In genomic region chr2:231714639-231715498, GRCh38 we compare ENCODE assay signal across 8 cellular contexts. TPM values are rescaled to one million over a fixed set of nuclear protein-coding genes. Genes with fewer than 3 reads are reported as not detected.
DNase-seq lines count a peak whose midpoint lies in the region; ATAC-seq, FAIRE-seq and TF ChIP-seq lines count a peak whose summit lies in the region.

No MANE protein-coding gene starts in this region.

- H3K36me3 ChIP-seq in right lobe of liver: peaks cover 0 to 11% (median 4%) of the 10 kb centered on the region in 4 donors

- TF ChIP-seq CTCF in A549 (IDR thresholded peaks at IDR 0.05) (peak; percentile 92), GM13976 (IDR thresholded peaks at IDR 0.05; ENCODE audit: borderline replicate concordance, control extremely low read depth, extremely low read depth, insufficient read depth, missing control alignments) (peak; percentile 77), right lobe of liver (IDR thresholded peaks at IDR 0.05) (peak; percentile 85 to 95 (median 88))

- 68% methylated on average over 16 of the region's 17 CpGs for WGBS in A549 (ENCODE audit: missing lambda C conversion rate)
- WGBS in right lobe of liver (ENCODE audit: insufficient coverage, low coverage, low lambda C conversion rate, missing lambda C conversion rate): 0% methylated on average over 3 of the region's 17 CpGs

- H3K4me1 ChIP-seq in A549: peaks cover 55% of the 10 kb centered on the region
- peaks cover 0 to 20% (median 10%) of the 10 kb centered on the region in 4 donors for H3K4me1 ChIP-seq in right lobe of liver

- peak overlapping the region in 1 of 2 experiments; percentile 73; a peak in 3 of 6 replicates for H3K27ac ChIP-seq in A549
- H3K27ac ChIP-seq in right lobe of liver: no peak overlapping the region

- no peak overlapping the region for H3K4me2 ChIP-seq in A549

- FAIRE-seq in A549 (lab: Jason Lieb, UNC): no peak

- H3K9me3 ChIP-seq in A549: no peaks in the 10 kb centered on the region
- no peaks in the 10 kb centered on the region for H3K9me3 ChIP-seq in right lobe of liver

- CTCF ChIA-PET in A549 (lab: Yijun Ruan, JAX): interaction anchor here (0.6 to 78.4 kb wide), 37 partner anchors 10 to 846 kb away, joined by 3 to 4158 read pairs (median 6); partner anchors contain the start of gene COPS7B

- H3K4me3 ChIP-seq in A549: no peak overlapping the region
- H3K4me3 ChIP-seq in right lobe of liver: no peak overlapping the region

- no peaks in the 10 kb centered on the region for H3K27me3 ChIP-seq in right lobe of liver

- intact Hi-C loops in right lobe of liver (cut with DNase I): loop anchor here (5.0 to 10.0 kb wide), 3 partner anchors 38 to 100 kb away; partner anchors contain the start of genes COPS7B (in 1 of the 2) and PDE6D (in 1 of the 2)

- ATAC-seq in A549 (peak; percentile 17 to 57; a peak in 5 of 6 replicates), right lobe of liver (peak; percentile 7 to 37 (median 18))

- POLR2A ChIA-PET in A549 (lab: Yijun Ruan, JAX): interaction anchor here (0.8 to 2.7 kb wide), 7 partner anchors 37 to 251 kb away, joined by 3 to 16 read pairs (median 6); partner anchors contain the start of genes NCL and PDE6D

- no peak for TF ChIP-seq EP300 in A549 (IDR thresholded peaks at IDR 0.05)

- in situ Hi-C loops in GM13976 (cut with MboI; ENCODE audit: low sequenced_read_pairs, unreplicated experiment): no loop called here

- no peak for TF ChIP-seq POLR2A in A549 (IDR thresholded peaks at IDR 0.05; ENCODE audit: low read length)
- no peak for TF ChIP-seq POLR2A in right lobe of liver (IDR thresholded peaks at IDR 0.05)

- TF ChIP-seq RAD21 in A549 (conservative IDR thresholded peaks at IDR 0.05 in 1 of 2, IDR thresholded peaks at IDR 0.05 in 1 of 2): peak; percentile 85 to 86

- DNase-seq in A549 (ENCODE audit: low read depth in 1 of 2, low spot score in 1 of 2): peak; percentile 65
- DNase-seq in GM13976 (ENCODE audit: low spot score): peak; percentile 75
- DNase-seq in NCI-H2107 treated with DMSO at 0.1 percent for 48 hours (lab: John Stamatoyannopoulos, UW; ENCODE audit: unreplicated experiment): peak; percentile 71
- DNase-seq in activated CD4-positive, CD25-positive, alpha-beta regulatory T cell (lab: John Stamatoyannopoulos, UW): peak; percentile 49 to 82 (median 70)
- peak; percentile 90 for DNase-seq in cerebellar cortex (ENCODE audit: low spot score)
- peak; percentile 58 to 74 (median 74) for DNase-seq in right lobe of liver
- DNase-seq in stimulated activated CD8-positive, alpha-beta memory T cell treated with anti-CD3 and anti-CD28 coated beads, Interleukin-12 subunit alpha, Interleukin-12 subunit beta, amount 100 ng/mL, for 1 hour (ENCODE audit: low read depth): peak; percentile 75
- DNase-seq in foreskin melanocyte: no peak

TF ChIP-seq in A549, 52 proteins besides CTCF, POLR2A, EP300 and RAD21:
- TF ChIP-seq ZSCAN20 (CRISPR knock-in tag; IDR thresholded peaks at IDR 0.05): no peak
- TF ChIP-seq MAZ (IDR thresholded peaks at IDR 0.05; ENCODE audit: borderline replicate concordance, low read depth, low read length): no peak
- TF ChIP-seq HEYL (CRISPR knock-in tag; IDR thresholded peaks at IDR 0.05): no peak
- no peak for TF ChIP-seq ZC3H11A (IDR thresholded peaks at IDR 0.05)
- TF ChIP-seq ESRRA (IDR thresholded peaks at IDR 0.05; ENCODE audit: borderline replicate concordance, low read length): peak; percentile 65
- TF ChIP-seq FOSL2 (IDR thresholded peaks at IDR 0.05): no peak
- TF ChIP-seq FOSL2 (CRISPR knock-in tag; IDR thresholded peaks at IDR 0.05): no peak
- 0 out of 2 replicates have a peak, but pooled peaks have one; percentile 51 for TF ChIP-seq HOXA7 (CRISPR knock-in tag; IDR thresholded peaks at IDR 0.05)
- TF ChIP-seq HMGXB4 (CRISPR knock-in tag; IDR thresholded peaks at IDR 0.05; ENCODE audit: borderline replicate concordance): 0 out of 2 replicates have a peak, but pooled peaks have one; percentile 25
- no peak for TF ChIP-seq HES2 (IDR thresholded peaks at IDR 0.05)
- TF ChIP-seq MYC (IDR thresholded peaks at IDR 0.05; ENCODE audit: borderline replicate concordance, low read length): no peak
- TF ChIP-seq SMC3 (IDR thresholded peaks at IDR 0.05): peak; percentile 92
- TF ChIP-seq JUN (IDR thresholded peaks at IDR 0.05): no peak; a peak in 1 of 5 replicates
- peak; percentile 24; the same call in 1 of the 2 replicates for TF ChIP-seq BHLHE40 (IDR thresholded peaks at IDR 0.05; ENCODE audit: low read depth, low read length)
- TF ChIP-seq ELK1 (IDR thresholded peaks at IDR 0.05; ENCODE audit: low read depth, low read length): no peak
- no peak for TF ChIP-seq POLR2AphosphoS2 (conservative IDR thresholded peaks at IDR 0.05; ENCODE audit: low read length)

RNA-seq across cellular contexts. Expression of gene PTMA, which starts 6.5 kb away (rescaled TPM):
- polyA plus RNA-seq in A549 (2011; rRNA removed) (434 and 1,191 TPM in 2 replicates), A549 (2017; fragmentation: RNase III; extraction: RNeasy Plus Mini Kit Qiagen cat#74134 plus additional on column Dnase treatment) (2,232 to 2,533 TPM (median 2,360 TPM) in 3 replicates)
- 906 and 1,052 TPM in 2 replicates for polyA plus RNA-seq in A549 (2012; cell fraction: cytosol; rRNA removed)
- 514 and 638 TPM in 2 replicates for polyA plus RNA-seq in A549 (2012; cell fraction: nucleus; rRNA removed)
- polyA minus RNA-seq in A549 (2011; rRNA and poly(A)+ RNA removed): 113 and 134 TPM in 2 replicates
- total RNA-seq in right lobe of liver: 100 to 1,000 TPM; 180 to 373 (median 252) TPM
